In genomic region chr2:54999182-54999581, GRCh38 we compare ENCODE assay signal across 8 cellular contexts. TPM values are rescaled to one million over a fixed set of nuclear protein-coding genes. Genes with fewer than 3 reads are reported as not detected.
DNase-seq lines count a peak whose midpoint lies in the region; TF ChIP-seq lines count a peak whose summit lies in the region.

No MANE protein-coding gene starts in this region.

- H3K27me3 ChIP-seq in SJCRH30: no peaks in the 10 kb centered on the region

- intact Hi-C loops in posterior cingulate gyrus (cut with DNase I): no loop called here

- H3K4me3 ChIP-seq in AG09309 (ENCODE audit: control insufficient read depth, low read depth, low read length): no peak overlapping the region
- no peak overlapping the region for H3K4me3 ChIP-seq in SJCRH30
- no peak overlapping the region for H3K4me3 ChIP-seq in fibroblast of villous mesenchyme (ENCODE audit: low read depth, low read length)

- no peaks in the 10 kb centered on the region for H3K9me3 ChIP-seq in SJCRH30 (replicated peaks)

- H3K4me1 ChIP-seq in SJCRH30: peaks cover 14% of the 10 kb centered on the region

- H3K36me3 ChIP-seq in SJCRH30: no peaks in the 10 kb centered on the region; the same call in 1 of the 2 replicates

- peak; percentile 53 for DNase-seq in AG09309 (ENCODE audit: low read depth)
- DNase-seq in HCEC 1CT: peak; percentile 82
- DNase-seq in SJCRH30: peak; percentile 30 to 55
- DNase-seq in fibroblast of villous mesenchyme (ENCODE audit: low read depth): peak; percentile 62
- DNase-seq in occipital lobe (lab: John Stamatoyannopoulos, UW): no peak
- no peak for DNase-seq in posterior cingulate gyrus
- DNase-seq in stimulated activated CD4-positive, alpha-beta T cell treated with anti-CD3 and anti-CD28 coated beads, Interleukin-4, amount 100 ng/mL, for 4 hours: no peak
- DNase-seq in GDM1 (lab: John Stamatoyannopoulos, UW): no peak

- no peak overlapping the region for H3K27ac ChIP-seq in SJCRH30

- TF ChIP-seq CTCF in AG09309 (IDR thresholded peaks at IDR 0.05; ENCODE audit: control insufficient read depth, insufficient read depth, low read depth, low read length, missing control alignments) (no peak), fibroblast of villous mesenchyme (IDR thresholded peaks at IDR 0.05; ENCODE audit: insufficient read depth, low read depth, low read length) (no peak)

RNA-seq across cellular contexts. Expression of gene RTN4, which starts 51.1 kb away (rescaled TPM):
- 153 and 164 TPM in 2 replicates for total RNA-seq in SJCRH30 (2014; rRNA removed; shearing (Covaris generic))
- total RNA-seq in fibroblast of villous mesenchyme (262 and 280 TPM in 2 replicates), occipital lobe (588 TPM)

Comparison
In these comparisons a context has a peak if more than half of its experiments do, and no peak if none do; other contexts are left out.
1. DNase-seq: peak in AG09309 (single experiment), HCEC 1CT (single experiment), SJCRH30 (2 of 2) and fibroblast of villous mesenchyme (single experiment); none in occipital lobe (single experiment), posterior cingulate gyrus (0 of 10), stimulated activated CD4-positive, alpha-beta T cell treated with anti-CD3 and anti-CD28 coated beads, Interleukin-4, amount 100 ng/mL, for 4 hours (0 of 2) and GDM1 (single experiment).